In genomic region chr3:20185733-20186599, GRCh38 we compare ENCODE assay signal across 1 cellular context.
TF ChIP-seq lines count a peak whose summit lies in the region.

TSS of gene SGO1 (minus strand) at chr3:20186206. CDS start at chr3:20184027, 2,179 bp downstream.

TF ChIP-seq in K562, 482 proteins besides CTCF, POLR2A, EP300 and RAD21 (continued from another document and continues in another):
- TF ChIP-seq ELK3 (CRISPR knock-in tag; IDR thresholded peaks at IDR 0.05) (no peak), ZSCAN29 (IDR thresholded peaks at IDR 0.05) (0 out of 2 replicates have a peak, but pooled peaks have one; percentile 40), HMGN3 (IDR thresholded peaks at IDR 0.05; ENCODE audit: borderline replicate concordance, extremely low read depth, insufficient read length, low read depth, low read length) (peak; percentile 91), MLX (CRISPR knock-in tag; conservative IDR thresholded peaks at IDR 0.05) (0 out of 4 replicates have a peak, but pooled peaks of 1 of the 2 experiments have one; percentile 50), GATA2 (CRISPR knock-in tag; IDR thresholded peaks at IDR 0.05) (no peak), ZNF124 (CRISPR knock-in tag; IDR thresholded peaks at IDR 0.05) (no peak), SRSF7 (optimal IDR thresholded peaks at IDR 0.05; ENCODE audit: low read depth, low read length) (no peak), CC2D1A (IDR thresholded peaks at IDR 0.05) (peak; percentile 91), WHSC1 (IDR thresholded peaks at IDR 0.05; ENCODE audit: low read length) (no peak), KLF6 (CRISPR knock-in tag; IDR thresholded peaks at IDR 0.05; ENCODE audit: borderline replicate concordance) (peak; percentile 20; the same call in 1 of the 2 replicates), ZBTB17 (CRISPR knock-in tag; IDR thresholded peaks at IDR 0.05) (no peak), POU5F1 (IDR thresholded peaks at IDR 0.05; ENCODE audit: borderline replicate concordance, low read depth, low read length, partially characterized antibody) (no peak), NR4A1 (CRISPR knock-in tag; IDR thresholded peaks at IDR 0.05) (peak; percentile 86; the same call in 1 of the 2 replicates), NR4A1 (tag; IDR thresholded peaks at IDR 0.05) (peak; percentile 68; the same call in 1 of the 2 replicates), HCFC1 (IDR thresholded peaks at IDR 0.05; ENCODE audit: low read depth, low read length) (peak; percentile 59), TBP (optimal IDR thresholded peaks at IDR 0.05; ENCODE audit: low read depth, low read length) (peak; percentile 81), HSF4 (CRISPR knock-in tag; IDR thresholded peaks at IDR 0.05; ENCODE audit: borderline replicate concordance) (no peak), RB1 (IDR thresholded peaks at IDR 0.05; ENCODE audit: low read depth) (peak; percentile 86), GTF2A2 (tag; IDR thresholded peaks at IDR 0.05) (no peak), SMARCA4 (IDR thresholded peaks at IDR 0.05) (peak; percentile 34), RFX7 (CRISPR knock-in tag; IDR thresholded peaks at IDR 0.05) (no peak), RBM17 (IDR thresholded peaks at IDR 0.05; ENCODE audit: borderline replicate concordance, low read depth, low read length) (no peak), STAT5B (CRISPR knock-in tag; IDR thresholded peaks at IDR 0.05) (no peak), POLR2AphosphoS5 (IDR thresholded peaks at IDR 0.05; ENCODE audit: control insufficient read depth, insufficient read depth, low read depth, low read length) (peak; percentile 89), MEIS2 (IDR thresholded peaks at IDR 0.05; ENCODE audit: partially characterized antibody) (peak; percentile 68), SIN3B (IDR thresholded peaks at IDR 0.05; ENCODE audit: low read depth) (peak; percentile 82), ATF4 (CRISPR knock-in tag; IDR thresholded peaks at IDR 0.05) (no peak), MBD2 (IDR thresholded peaks at IDR 0.05; ENCODE audit: borderline replicate concordance, low read depth) (peak; percentile 89), POLR2G (IDR thresholded peaks at IDR 0.05; ENCODE audit: low read depth, low read length) (peak; percentile 97), MCM5 (IDR thresholded peaks at IDR 0.05; ENCODE audit: low read depth) (no peak), ETV1 (tag; conservative IDR thresholded peaks at IDR 0.05; ENCODE audit: low read depth) (peak; percentile 81), ZFPM2 (CRISPR knock-in tag; IDR thresholded peaks at IDR 0.05) (0 out of 2 replicates have a peak, but pooled peaks have one; percentile 45), FOSL1 (tag; conservative IDR thresholded peaks at IDR 0.05) (no peak), FOXK1 (CRISPR knock-in tag; IDR thresholded peaks at IDR 0.05; ENCODE audit: borderline replicate concordance) (peak; percentile 89; the same call in 1 of the 2 replicates), EHMT2 (IDR thresholded peaks at IDR 0.05) (no peak), ARNT (IDR thresholded peaks at IDR 0.05) (0 out of 4 replicates have a peak, but pooled peaks of 1 of the 2 experiments have one; percentile 59), ZNF639 (CRISPR knock-in tag; conservative IDR thresholded peaks at IDR 0.05 in 1 of 2, IDR thresholded peaks at IDR 0.05 in 1 of 2) (peak in 1 of 2 experiments; percentile 73; a peak in 2 of 4 replicates), RBM39 (optimal IDR thresholded peaks at IDR 0.05; ENCODE audit: low read depth, low read length) (no peak), KLF1 (tag; IDR thresholded peaks at IDR 0.05) (peak; percentile 61; the same call in 1 of the 2 replicates), ZNF12 (CRISPR knock-in tag; IDR thresholded peaks at IDR 0.05) (no peak), BRF1 (IDR thresholded peaks at IDR 0.05; ENCODE audit: borderline replicate concordance, extremely low read depth, insufficient read length) (no peak), NFE2 (IDR thresholded peaks at IDR 0.05; ENCODE audit: low read depth) (no peak), ZBTB7A (IDR thresholded peaks at IDR 0.05; ENCODE audit: borderline replicate concordance, control insufficient read depth, low read depth, low read length) (peak; percentile 78), RBBP5 (IDR thresholded peaks at IDR 0.05; ENCODE audit: borderline replicate concordance, insufficient read depth, low read length, poor library complexity, severe bottlenecking) (peak; percentile 94), DDX20 (tag; IDR thresholded peaks at IDR 0.05; ENCODE audit: low read depth) (no peak), MAFG (tag; conservative IDR thresholded peaks at IDR 0.05) (no peak), SFPQ (IDR thresholded peaks at IDR 0.05; ENCODE audit: low read depth, low read length) (no peak), CHD4 (IDR thresholded peaks at IDR 0.05; ENCODE audit: insufficient read depth, insufficient replicate concordance, low read depth, low read length, poor library complexity, severe bottlenecking) (no peak), TGIF2 (CRISPR knock-in tag; IDR thresholded peaks at IDR 0.05) (no peak), HNRNPUL1 (IDR thresholded peaks at IDR 0.05; ENCODE audit: low read length) (no peak), SRF (CRISPR knock-in tag; IDR thresholded peaks at IDR 0.05) (peak in 1 of 2 experiments; percentile 85; a peak in 2 of 4 replicates), TOE1 (IDR thresholded peaks at IDR 0.05; ENCODE audit: borderline replicate concordance) (peak; percentile 100), TOE1 (CRISPR knock-in tag; IDR thresholded peaks at IDR 0.05; ENCODE audit: borderline replicate concordance, low read depth) (peak; percentile 57; the same call in 1 of the 2 replicates)
- TF ChIP-seq, protein P1, sequence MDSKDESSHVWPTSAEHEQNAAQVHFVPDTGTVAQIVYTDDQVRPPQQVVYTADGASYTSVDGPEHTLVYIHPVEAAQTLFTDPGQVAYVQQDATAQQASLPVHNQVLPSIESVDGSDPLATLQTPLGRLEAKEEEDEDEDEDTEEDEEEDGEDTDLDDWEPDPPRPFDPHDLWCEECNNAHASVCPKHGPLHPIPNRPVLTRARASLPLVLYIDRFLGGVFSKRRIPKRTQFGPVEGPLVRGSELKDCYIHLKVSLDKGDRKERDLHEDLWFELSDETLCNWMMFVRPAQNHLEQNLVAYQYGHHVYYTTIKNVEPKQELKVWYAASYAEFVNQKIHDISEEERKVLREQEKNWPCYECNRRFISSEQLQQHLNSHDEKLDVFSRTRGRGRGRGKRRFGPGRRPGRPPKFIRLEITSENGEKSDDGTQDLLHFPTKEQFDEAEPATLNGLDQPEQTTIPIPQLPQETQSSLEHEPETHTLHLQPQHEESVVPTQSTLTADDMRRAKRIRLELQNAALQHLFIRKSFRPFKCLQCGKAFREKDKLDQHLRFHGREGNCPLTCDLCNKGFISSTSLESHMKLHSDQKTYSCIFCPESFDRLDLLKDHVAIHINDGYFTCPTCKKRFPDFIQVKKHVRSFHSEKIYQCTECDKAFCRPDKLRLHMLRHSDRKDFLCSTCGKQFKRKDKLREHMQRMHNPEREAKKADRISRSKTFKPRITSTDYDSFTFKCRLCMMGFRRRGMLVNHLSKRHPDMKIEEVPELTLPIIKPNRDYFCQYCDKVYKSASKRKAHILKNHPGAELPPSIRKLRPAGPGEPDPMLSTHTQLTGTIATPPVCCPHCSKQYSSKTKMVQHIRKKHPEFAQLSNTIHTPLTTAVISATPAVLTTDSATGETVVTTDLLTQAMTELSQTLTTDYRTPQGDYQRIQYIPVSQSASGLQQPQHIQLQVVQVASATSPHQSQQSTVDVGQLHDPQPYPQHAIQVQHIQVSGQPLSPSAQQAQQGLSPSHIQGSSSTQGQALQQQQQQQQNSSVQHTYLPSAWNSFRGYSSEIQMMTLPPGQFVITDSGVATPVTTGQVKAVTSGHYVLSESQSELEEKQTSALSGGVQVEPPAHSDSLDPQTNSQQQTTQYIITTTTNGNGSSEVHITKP (IDR thresholded peaks at IDR 0.05; ENCODE audit: partially characterized antibody) = peak; percentile 99
- TF ChIP-seq, protein P2, sequence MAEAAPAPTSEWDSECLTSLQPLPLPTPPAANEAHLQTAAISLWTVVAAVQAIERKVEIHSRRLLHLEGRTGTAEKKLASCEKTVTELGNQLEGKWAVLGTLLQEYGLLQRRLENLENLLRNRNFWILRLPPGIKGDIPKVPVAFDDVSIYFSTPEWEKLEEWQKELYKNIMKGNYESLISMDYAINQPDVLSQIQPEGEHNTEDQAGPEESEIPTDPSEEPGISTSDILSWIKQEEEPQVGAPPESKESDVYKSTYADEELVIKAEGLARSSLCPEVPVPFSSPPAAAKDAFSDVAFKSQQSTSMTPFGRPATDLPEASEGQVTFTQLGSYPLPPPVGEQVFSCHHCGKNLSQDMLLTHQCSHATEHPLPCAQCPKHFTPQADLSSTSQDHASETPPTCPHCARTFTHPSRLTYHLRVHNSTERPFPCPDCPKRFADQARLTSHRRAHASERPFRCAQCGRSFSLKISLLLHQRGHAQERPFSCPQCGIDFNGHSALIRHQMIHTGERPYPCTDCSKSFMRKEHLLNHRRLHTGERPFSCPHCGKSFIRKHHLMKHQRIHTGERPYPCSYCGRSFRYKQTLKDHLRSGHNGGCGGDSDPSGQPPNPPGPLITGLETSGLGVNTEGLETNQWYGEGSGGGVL (CRISPR knock-in tag; IDR thresholded peaks at IDR 0.05) = no peak
- TF ChIP-seq, protein P3, sequence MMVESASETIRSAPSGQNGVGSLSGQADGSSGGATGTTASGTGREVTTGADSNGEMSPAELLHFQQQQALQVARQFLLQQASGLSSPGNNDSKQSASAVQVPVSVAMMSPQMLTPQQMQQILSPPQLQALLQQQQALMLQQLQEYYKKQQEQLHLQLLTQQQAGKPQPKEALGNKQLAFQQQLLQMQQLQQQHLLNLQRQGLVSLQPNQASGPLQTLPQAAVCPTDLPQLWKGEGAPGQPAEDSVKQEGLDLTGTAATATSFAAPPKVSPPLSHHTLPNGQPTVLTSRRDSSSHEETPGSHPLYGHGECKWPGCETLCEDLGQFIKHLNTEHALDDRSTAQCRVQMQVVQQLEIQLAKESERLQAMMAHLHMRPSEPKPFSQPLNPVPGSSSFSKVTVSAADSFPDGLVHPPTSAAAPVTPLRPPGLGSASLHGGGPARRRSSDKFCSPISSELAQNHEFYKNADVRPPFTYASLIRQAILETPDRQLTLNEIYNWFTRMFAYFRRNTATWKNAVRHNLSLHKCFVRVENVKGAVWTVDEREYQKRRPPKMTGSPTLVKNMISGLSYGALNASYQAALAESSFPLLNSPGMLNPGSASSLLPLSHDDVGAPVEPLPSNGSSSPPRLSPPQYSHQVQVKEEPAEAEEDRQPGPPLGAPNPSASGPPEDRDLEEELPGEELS (CRISPR knock-in tag; IDR thresholded peaks at IDR 0.05; ENCODE audit: borderline replicate concordance) = peak; percentile 85; the same call in 1 of the 2 replicates
- TF ChIP-seq, protein P4, sequence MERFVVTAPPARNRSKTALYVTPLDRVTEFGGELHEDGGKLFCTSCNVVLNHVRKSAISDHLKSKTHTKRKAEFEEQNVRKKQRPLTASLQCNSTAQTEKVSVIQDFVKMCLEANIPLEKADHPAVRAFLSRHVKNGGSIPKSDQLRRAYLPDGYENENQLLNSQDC (CRISPR knock-in tag; IDR thresholded peaks at IDR 0.05) = peak; percentile 11; the same call in 1 of the 2 replicates
